Comparison of ENCODE assay signal across 8 cellular contexts in genomic region chr4:153115322-153116100, GRCh38.
DNase-seq lines count a peak whose midpoint lies in the region; ATAC-seq and TF ChIP-seq lines count a peak whose summit lies in the region.

No MANE protein-coding gene starts in this region.

- peak; percentile 43 to 77 (median 58) for DNase-seq in CD4-positive, alpha-beta T cell
- peak; percentile 22 for DNase-seq in LNCaP clone FGC (ENCODE audit: low read depth)
- DNase-seq in activated CD4-positive, alpha-beta memory T cell treated with anti-CD3 and anti-CD28 coated beads for 36 hours: peak; percentile 89
- DNase-seq in epithelial cell of proximal tubule (ENCODE audit: low read depth): peak; percentile 77
- DNase-seq in psoas muscle: no peak
- no peak for DNase-seq in caudate nucleus (lab: John Stamatoyannopoulos, UW)
- no peak for DNase-seq in NCI-H446 treated with DMSO at 0.1 percent for 48 hours (lab: John Stamatoyannopoulos, UW)

- CTCF ChIA-PET in CD4-positive, alpha-beta T cell (lab: Charles Lee): interaction anchor here (0.6 to 9.1 kb wide), 3 partner anchors 13 to 630 kb away, joined by 3 to 77 read pairs (median 20); no protein-coding TSS in a partner anchor
- CTCF ChIA-PET in activated CD4-positive, alpha-beta memory T cell treated with anti-CD3 and anti-CD28 coated beads for 36 hours (lab: Charles Lee): interaction anchor here (0.6 to 8.9 kb wide), 7 partner anchors 12 to 668 kb away, joined by 3 to 110 read pairs (median 5); no protein-coding TSS in a partner anchor

- POLR2A ChIA-PET in CD4-positive, alpha-beta T cell (lab: Charles Lee): interaction anchor here (0.5 to 5.7 kb wide), 9 partner anchors 10 to 336 kb away, joined by 3 to 60 read pairs (median 5); partner anchors contain the start of genes ARFIP1 and TIGD4
- POLR2A ChIA-PET in activated CD4-positive, alpha-beta memory T cell treated with anti-CD3 and anti-CD28 coated beads for 36 hours (lab: Charles Lee): interaction anchor here (0.6 to 2.7 kb wide), 7 partner anchors 12 to 459 kb away, joined by 3 to 10 read pairs (median 4); no protein-coding TSS in a partner anchor

- H3K9me3 ChIP-seq in CD4-positive, alpha-beta T cell (ENCODE audit: control insufficient read depth, low read length): no peaks in the 10 kb centered on the region
- H3K9me3 ChIP-seq in psoas muscle: no peaks in the 10 kb centered on the region

- H3K9me3 Mint-ChIP-seq in CD4-positive, alpha-beta T cell: no peaks in the 10 kb centered on the region
- no peaks in the 10 kb centered on the region for H3K9me3 Mint-ChIP-seq in activated CD4-positive, alpha-beta memory T cell treated with anti-CD3 and anti-CD28 coated beads for 36 hours

- H3K4me3 ChIP-seq in LNCaP clone FGC (ENCODE audit: low read depth, low read length) (no peak overlapping the region), epithelial cell of proximal tubule (ENCODE audit: low read depth, low read length) (peak overlapping the region; percentile 40), psoas muscle (peak overlapping the region; percentile 50)

- H3K27me3 ChIP-seq in CD4-positive, alpha-beta T cell (ENCODE audit: control insufficient read depth, insufficient read depth, low read length): no peaks in the 10 kb centered on the region
- no peaks in the 10 kb centered on the region for H3K27me3 ChIP-seq in psoas muscle (ENCODE audit: insufficient read depth in 3 of 3, low read length in 2 of 3)

- H3K36me3 ChIP-seq in psoas muscle (ENCODE audit: insufficient read depth in 1 of 2, low read depth in 1 of 2): no peaks in the 10 kb centered on the region

- H3K27me3 Mint-ChIP-seq in CD4-positive, alpha-beta T cell: no peaks in the 10 kb centered on the region
- no peaks in the 10 kb centered on the region for H3K27me3 Mint-ChIP-seq in activated CD4-positive, alpha-beta memory T cell treated with anti-CD3 and anti-CD28 coated beads for 36 hours

- H3K36me3 Mint-ChIP-seq in CD4-positive, alpha-beta T cell (ENCODE audit: low read depth): no peaks in the 10 kb centered on the region
- no peaks in the 10 kb centered on the region for H3K36me3 Mint-ChIP-seq in activated CD4-positive, alpha-beta memory T cell treated with anti-CD3 and anti-CD28 coated beads for 36 hours

- H3K4me3 Mint-ChIP-seq in CD4-positive, alpha-beta T cell: no peak overlapping the region
- no peak overlapping the region for H3K4me3 Mint-ChIP-seq in activated CD4-positive, alpha-beta memory T cell treated with anti-CD3 and anti-CD28 coated beads for 36 hours

- peaks cover 15% of the 10 kb centered on the region for H3K4me1 Mint-ChIP-seq in CD4-positive, alpha-beta T cell (ENCODE audit: low read depth)
- H3K4me1 Mint-ChIP-seq in activated CD4-positive, alpha-beta memory T cell treated with anti-CD3 and anti-CD28 coated beads for 36 hours (ENCODE audit: low read depth): peaks cover 17% of the 10 kb centered on the region

- no peak overlapping the region for H3K27ac Mint-ChIP-seq in CD4-positive, alpha-beta T cell
- no peak overlapping the region for H3K27ac Mint-ChIP-seq in activated CD4-positive, alpha-beta memory T cell treated with anti-CD3 and anti-CD28 coated beads for 36 hours

- peak overlapping the region; percentile 66 for H3K27ac ChIP-seq in CD4-positive, alpha-beta T cell (ENCODE audit: low read depth, low read length)
- H3K27ac ChIP-seq in psoas muscle (no peak overlapping the region), caudate nucleus (ENCODE audit: low read depth, low read length) (no peak overlapping the region)

- H3K4me1 ChIP-seq in psoas muscle: peaks cover 3% of the 10 kb centered on the region

- TF ChIP-seq CTCF in CD4-positive, alpha-beta T cell (IDR thresholded peaks at IDR 0.05): no peak
- no peak for TF ChIP-seq CTCF in LNCaP clone FGC (IDR thresholded peaks at IDR 0.05; ENCODE audit: control insufficient read depth, extremely low read depth, insufficient read depth)
- no peak for TF ChIP-seq CTCF in epithelial cell of proximal tubule (conservative IDR thresholded peaks at IDR 0.05; ENCODE audit: low read depth, low read length)
- no peak for TF ChIP-seq CTCF in psoas muscle (IDR thresholded peaks at IDR 0.05)

- ATAC-seq in CD4-positive, alpha-beta T cell (ENCODE audit: poor library complexity): peak; percentile 54
- ATAC-seq in GM21619 (IDR thresholded peaks at IDR 0.05; ENCODE audit: unreplicated experiment) (peak; percentile 88), psoas muscle (peak; percentile 55 to 87 (median 68))

- 43 to 55% (median 49%) methylated on average over 10 of the region's 10 CpGs for WGBS in psoas muscle, 3 donors

- intact Hi-C loops in CD4-positive, alpha-beta T cell (cut with DNase I, micrococcal nuclease): loop anchor here in 1 of 2 experiments (2.0 to 10.0 kb wide), 2 partner anchors 579 to 1011 kb away; partner anchors contain the start of gene FBXW7
- intact Hi-C loops in activated CD4-positive, alpha-beta memory T cell treated with anti-CD3 and anti-CD28 coated beads for 36 hours (cut with micrococcal nuclease): loop anchor here (1.0 to 10.0 kb wide), 9 partner anchors 15 to 1049 kb away; partner anchors contain the start of genes ARFIP1, FBXW7 and TIGD4
- intact Hi-C loops in psoas muscle (cut with DNase I): no loop called here

Comparison
In these comparisons a context has a peak if more than half of its experiments do, and no peak if none do; other contexts are left out.
1. DNase-seq: peak in CD4-positive, alpha-beta T cell (10 of 10), LNCaP clone FGC (single experiment), activated CD4-positive, alpha-beta memory T cell treated with anti-CD3 and anti-CD28 coated beads for 36 hours (single experiment) and epithelial cell of proximal tubule (single experiment); none in psoas muscle (0 of 2), caudate nucleus (0 of 61) and NCI-H446 treated with DMSO at 0.1 percent for 48 hours (single experiment).
2. Peak in every context shown above with its lines, with median percentiles within 50 percentile points of each other: ATAC-seq.